Comparison of ENCODE assay signal across 1 cellular context in genomic region chr2:68063797-68064646, GRCh38.
TF ChIP-seq lines count a peak whose summit lies in the region.
"Not testable (repeated sequence)": the region's sequence is repeated elsewhere in the genome, so short reads cannot be mapped to it uniquely, and the experiment has no call there.

No MANE protein-coding gene starts in this region.

TF ChIP-seq in K562, 482 proteins besides CTCF, POLR2A, EP300 and RAD21 (continued from another document and continues in another):
- TF ChIP-seq NRF1 (conservative IDR thresholded peaks at IDR 0.05 in 1 of 2, IDR thresholded peaks at IDR 0.05 in 1 of 2) = peak in 1 of 2 experiments; percentile 24; a peak in 1 of 4 replicates
- peak; percentile 63; the same call in 1 of the 2 replicates for TF ChIP-seq TARDBP (IDR thresholded peaks at IDR 0.05)
- TF ChIP-seq ZNF639 (CRISPR knock-in tag; conservative IDR thresholded peaks at IDR 0.05 in 1 of 2, IDR thresholded peaks at IDR 0.05 in 1 of 2) = peak in 1 of 2 experiments; percentile 11; a peak in 1 of 4 replicates
- TF ChIP-seq FOXK2 (conservative IDR thresholded peaks at IDR 0.05 in 1 of 2, IDR thresholded peaks at IDR 0.05 in 1 of 2; ENCODE audit: low read depth in 2 of 2) = peak; percentile 72 to 77
- peak; percentile 34; the same call in 1 of the 2 replicates for TF ChIP-seq C11orf30 (IDR thresholded peaks at IDR 0.05; ENCODE audit: low read depth)
- TF ChIP-seq SUPT5H (IDR thresholded peaks at IDR 0.05) = peak; percentile 61
- TF ChIP-seq ZBTB2 (IDR thresholded peaks at IDR 0.05) = 0 out of 2 replicates have a peak, but pooled peaks have one; percentile 47
- TF ChIP-seq TAF7 (tag; IDR thresholded peaks at IDR 0.05) = peak; percentile 64; the same call in 1 of the 2 replicates
- 0 out of 2 replicates have a peak, but pooled peaks have one; percentile 38 for TF ChIP-seq SOX6 (IDR thresholded peaks at IDR 0.05)
- TF ChIP-seq TRIM28 (IDR thresholded peaks at IDR 0.05) = 0 out of 2 replicates have a peak, but pooled peaks have one; percentile 49
- TF ChIP-seq ZBTB7A (IDR thresholded peaks at IDR 0.05; ENCODE audit: borderline replicate concordance, control insufficient read depth, low read depth, low read length) = peak; percentile 68; the same call in 1 of the 2 replicates
- 0 out of 2 replicates have a peak, but pooled peaks have one; percentile 8 for TF ChIP-seq TEAD4 (IDR thresholded peaks at IDR 0.05; ENCODE audit: low read length)
- TF ChIP-seq TEAD4 (CRISPR knock-in tag; IDR thresholded peaks at IDR 0.05; ENCODE audit: borderline replicate concordance); NR4A1 (CRISPR knock-in tag; IDR thresholded peaks at IDR 0.05); ATF3 (CRISPR knock-in tag; conservative IDR thresholded peaks at IDR 0.05); ATF1 (CRISPR knock-in tag; IDR thresholded peaks at IDR 0.05); ID3 (CRISPR knock-in tag; IDR thresholded peaks at IDR 0.05); MYC (CRISPR knock-in tag; IDR thresholded peaks at IDR 0.05; ENCODE audit: borderline replicate concordance, low read depth): not testable (repeated sequence)
- peak; percentile 87; the same call in 1 of the 2 replicates for TF ChIP-seq NFRKB (IDR thresholded peaks at IDR 0.05; ENCODE audit: low read depth)
- TF ChIP-seq NR4A1 (tag; IDR thresholded peaks at IDR 0.05) = 0 out of 2 replicates have a peak, but pooled peaks have one; percentile 64
- 0 out of 2 replicates have a peak, but pooled peaks have one; percentile 42 for TF ChIP-seq ZNF395 (CRISPR knock-in tag; IDR thresholded peaks at IDR 0.05)
- peak; percentile 78 for TF ChIP-seq BRD9 (IDR thresholded peaks at IDR 0.05; ENCODE audit: low read depth, partially characterized antibody)
- TF ChIP-seq ATF3 (IDR thresholded peaks at IDR 0.05) = peak; percentile 62
- peak; percentile 62 for TF ChIP-seq EP400 (IDR thresholded peaks at IDR 0.05)
- TF ChIP-seq JUND (IDR thresholded peaks at IDR 0.05; ENCODE audit: borderline replicate concordance, low read depth, low read length) = 0 out of 2 replicates have a peak, but pooled peaks have one; percentile 3
- 0 out of 3 replicates have a peak, but pooled peaks have one; percentile 37 for TF ChIP-seq JUND (tag; IDR thresholded peaks at IDR 0.05; ENCODE audit: borderline replicate concordance, low read depth, low read length)
- TF ChIP-seq MNT (conservative IDR thresholded peaks at IDR 0.05) = peak in 1 of 2 experiments; percentile 66; a peak in 2 of 4 replicates
- peak; percentile 54 for TF ChIP-seq TAF9B (IDR thresholded peaks at IDR 0.05; ENCODE audit: partially characterized antibody)
- TF ChIP-seq ZNF644 (tag; IDR thresholded peaks at IDR 0.05; ENCODE audit: low read depth) = 0 out of 2 replicates have a peak, but pooled peaks have one; percentile 33
- TF ChIP-seq AFF1 (IDR thresholded peaks at IDR 0.05; ENCODE audit: low read depth in 1 of 2, partially characterized antibody in 2 of 2) = peak in 1 of 2 experiments; percentile 42
- TF ChIP-seq YY1 (IDR thresholded peaks at IDR 0.05; ENCODE audit: borderline replicate concordance in 1 of 3, control insufficient read depth in 1 of 3, extremely low read depth in 1 of 3, insufficient read depth in 3 of 3, insufficient read length in 1 of 3, insufficient replicate concordance in 2 of 3, low read depth in 1 of 3, low read length in 2 of 3) = peak in 2 of 3 experiments; percentile 59 to 80
- peak; percentile 57 for TF ChIP-seq TAF1 (IDR thresholded peaks at IDR 0.05; ENCODE audit: control insufficient read depth, extremely low read depth, insufficient read depth, low read length, severe bottlenecking)
- TF ChIP-seq LEF1 (IDR thresholded peaks at IDR 0.05) = peak; percentile 85
- peak; percentile 64 for TF ChIP-seq ARID1B (IDR thresholded peaks at IDR 0.05)
- peak; percentile 64 for TF ChIP-seq POLR2B (IDR thresholded peaks at IDR 0.05; ENCODE audit: low read depth, partially characterized antibody)
- TF ChIP-seq MIER1 (IDR thresholded peaks at IDR 0.05; ENCODE audit: low read depth) = peak; percentile 38; the same call in 1 of the 2 replicates
- TF ChIP-seq PHF8 (IDR thresholded peaks at IDR 0.05; ENCODE audit: borderline replicate concordance, low read length) = peak; percentile 15; the same call in 1 of the 2 replicates
- peak; percentile 77 for TF ChIP-seq EGR1 (conservative IDR thresholded peaks at IDR 0.05)
- TF ChIP-seq ATF7 (IDR thresholded peaks at IDR 0.05) = peak; percentile 84
- peak; percentile 39; the same call in 1 of the 2 replicates for TF ChIP-seq TFAP4 (CRISPR knock-in tag; IDR thresholded peaks at IDR 0.05; ENCODE audit: borderline replicate concordance)
- TF ChIP-seq EHMT2 (IDR thresholded peaks at IDR 0.05) = 0 out of 2 replicates have a peak, but pooled peaks have one; percentile 12
- 0 out of 2 replicates have a peak, but pooled peaks have one; percentile 5 for TF ChIP-seq ZC3H8 (IDR thresholded peaks at IDR 0.05)
- TF ChIP-seq MTA1 (IDR thresholded peaks at IDR 0.05; ENCODE audit: borderline replicate concordance) = peak; percentile 44; the same call in 1 of the 2 replicates
- TF ChIP-seq CC2D1A (IDR thresholded peaks at IDR 0.05) = peak; percentile 28; the same call in 1 of the 2 replicates
- 0 out of 2 replicates have a peak, but pooled peaks have one; percentile 47 for TF ChIP-seq NKRF (IDR thresholded peaks at IDR 0.05; ENCODE audit: borderline replicate concordance)
- TF ChIP-seq SMARCE1 (IDR thresholded peaks at IDR 0.05) = peak; percentile 49; the same call in 1 of the 2 replicates
- peak; percentile 71; the same call in 1 of the 2 replicates for TF ChIP-seq HDAC2 (IDR thresholded peaks at IDR 0.05)
- TF ChIP-seq ATF1 (tag; IDR thresholded peaks at IDR 0.05) = peak; percentile 37
- peak; percentile 58; the same call in 1 of the 2 replicates for TF ChIP-seq L3MBTL2 (IDR thresholded peaks at IDR 0.05)
- 0 out of 4 replicates have a peak, but pooled peaks of 1 of the 2 experiments have one; percentile 38 for TF ChIP-seq TRIM24 (IDR thresholded peaks at IDR 0.05)
- 0 out of 2 replicates have a peak, but pooled peaks have one; percentile 22 for TF ChIP-seq NCOR1 (IDR thresholded peaks at IDR 0.05)
- TF ChIP-seq ID3 (tag; IDR thresholded peaks at IDR 0.05) = 0 out of 2 replicates have a peak, but pooled peaks have one; percentile 44
- TF ChIP-seq MYC (IDR thresholded peaks at IDR 0.05; ENCODE audit: low read depth, low read length) = 0 out of 2 replicates have a peak, but pooled peaks have one; percentile 21
- TF ChIP-seq DPF2 (IDR thresholded peaks at IDR 0.05) = peak; percentile 62; the same call in 1 of the 2 replicates
- TF ChIP-seq ETV5 (CRISPR knock-in tag; IDR thresholded peaks at IDR 0.05; ENCODE audit: low read depth) = peak; percentile 68
- TF ChIP-seq TCF3 (CRISPR knock-in tag; IDR thresholded peaks at IDR 0.05) = peak; percentile 35; the same call in 1 of the 2 replicates
